ENCODE assay signal across 21 cellular contexts in the genomic region with DNA sequence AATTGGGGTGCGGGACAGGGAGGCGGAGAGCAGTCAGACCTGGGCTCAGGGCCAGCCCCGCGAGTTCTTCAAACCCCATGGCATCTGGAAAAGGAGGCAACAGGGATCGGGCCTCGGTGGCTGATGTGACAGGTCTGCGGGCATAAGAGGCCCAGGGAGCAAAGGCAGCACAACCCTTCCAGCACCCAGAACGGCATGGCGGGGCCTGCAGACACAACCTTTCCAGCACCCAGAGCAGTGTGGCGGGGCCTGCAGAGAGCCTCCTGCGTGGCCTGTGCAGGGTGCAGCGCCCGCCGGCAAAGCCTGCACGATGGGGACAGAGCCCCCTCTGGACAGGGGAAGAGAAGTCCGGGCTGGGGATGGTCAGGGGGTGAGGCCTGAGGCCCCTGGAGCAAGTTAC. TPM values are rescaled to one million over a fixed set of nuclear protein-coding genes. Genes with fewer than 3 reads are reported as not detected.
DNase-seq lines count a peak whose midpoint lies in the region; ATAC-seq and TF ChIP-seq lines count a peak whose summit lies in the region.
"Had no signal": no experiment of that assay in that cellular context is flagged by ENCODE, and none has a peak within 500 bp of the region (broad histone marks: within the 10 kb centered on the region; RNA-seq: fewer than 3 reads in every experiment).

No MANE protein-coding gene starts in this region.

- H2AK5ac ChIP-seq in neuronal stem cell (ENCODE audit: low read depth, low read length): peak overlapping the region; percentile 90

- DNase-seq in DMS 273 treated with DMSO at 0.1 percent for 48 hours (lab: John Stamatoyannopoulos, UW) (peak; percentile 41), T-helper 17 cell (no peak), neuronal stem cell (ENCODE audit: low spot score) (no peak), NCI-H1105 (lab: John Stamatoyannopoulos, UW) (no peak), COLO829 (ENCODE audit: low spot score) (no peak)
- DNase-seq: CD4-positive, alpha-beta T cell; EL; GF-D8; MG63; NCI-H1436 treated with DMSO at 0.1 percent for 48 hours; NCI-H2029 treated with DMSO at 0.1 percent for 48 hours; NCI-H446; NCI-H526; PC-9; RPMI8226; SHP77 treated with DMSO at 0.1 percent for 48 hours; SK-N-SH had no signal

- H3K27ac ChIP-seq in HEK293 (ENCODE audit: extremely low read depth, low read depth, low read length) (no peak overlapping the region), neuronal stem cell (replicated peaks; ENCODE audit: low read length) (no peak overlapping the region)
- H3K27ac ChIP-seq: BLaER1, PC-9 had no signal

- H3K4me1 ChIP-seq in HEK293 (ENCODE audit: control insufficient read depth, insufficient read depth, low read length) (no peaks in the 10 kb centered on the region), neuronal stem cell (ENCODE audit: control insufficient read depth in 2 of 2, insufficient read depth in 1 of 2, low read depth in 1 of 2, low read length in 2 of 2) (peaks cover 7 to 14% of the 10 kb centered on the region in 2 donors)

- H3K4me3 ChIP-seq in HEK293 (ENCODE audit: low read depth, low read length): no peak overlapping the region
- H3K4me3 ChIP-seq in neuronal stem cell (ENCODE audit: low read length in 2 of 2): no peak overlapping the region
- H3K4me3 ChIP-seq: BLaER1, MG63, PC-9 had no signal

- peak overlapping the region; percentile 56 for H3K14ac ChIP-seq in neuronal stem cell (ENCODE audit: low read length)

- no peaks in the 10 kb centered on the region for H3K79me1 ChIP-seq in neuronal stem cell (ENCODE audit: low read depth, low read length)

- peak overlapping the region; percentile 77 for H3K9ac ChIP-seq in neuronal stem cell (ENCODE audit: low read depth, low read length, poor library complexity)
- H3K9ac ChIP-seq: BLaER1, SK-N-SH had no signal

- no peak for TF ChIP-seq CTCF in HEK293 (tag by site-specific recombination; IDR thresholded peaks at IDR 0.05)

- ATAC-seq in T-helper 17 cell (no peak), GM19467 (IDR thresholded peaks at IDR 0.05; ENCODE audit: unreplicated experiment) (no peak)

- H3K36me3 ChIP-seq in HEK293 (ENCODE audit: control insufficient read depth in 2 of 2, insufficient read depth in 1 of 2, low read length in 2 of 2) (no peaks in the 10 kb centered on the region; a peak in 1 of 3 replicates), neuronal stem cell (replicated peaks in 1 of 2; ENCODE audit: control insufficient read depth in 2 of 2, insufficient read depth in 2 of 2, low read length in 2 of 2) (no peaks in the 10 kb centered on the region)
- H3K36me3 ChIP-seq: MG63 had no signal

- H3K4me2 ChIP-seq in neuronal stem cell (ENCODE audit: insufficient read depth, low read length, poor library complexity, severe bottlenecking): no peak overlapping the region
- H3K4me2 ChIP-seq: BLaER1, PC-9, SK-N-SH had no signal

- H4K8ac ChIP-seq in neuronal stem cell (ENCODE audit: low read depth, low read length): no peak overlapping the region

- no peak overlapping the region for H3K27ac Mint-ChIP-seq in T-helper 17 cell
- H3K27ac Mint-ChIP-seq: CD4-positive, alpha-beta T cell; T-helper 2 cell treated with Interferon-gamma antibody and Interleukin-4, amounts not matched to agents 5 μg/mL and 100 μg/mL, for 36 hours had no signal

- peak overlapping the region; percentile 87 for H2BK5ac ChIP-seq in neuronal stem cell (ENCODE audit: low read length)

- H2BK120ac ChIP-seq in neuronal stem cell (ENCODE audit: low read depth, low read length): peak overlapping the region; percentile 96

- no peaks in the 10 kb centered on the region for H3K4me1 Mint-ChIP-seq in T-helper 17 cell

- H3K4ac ChIP-seq in neuronal stem cell (ENCODE audit: low read length): no peak overlapping the region

- H2AFZ ChIP-seq in neuronal stem cell (ENCODE audit: low read length): no peak overlapping the region
- H2AFZ ChIP-seq: PC-9 had no signal

- peak overlapping the region; percentile 31 for H3K4me3 Mint-ChIP-seq in T-helper 17 cell
- H3K4me3 Mint-ChIP-seq: CD4-positive, alpha-beta T cell; T-helper 2 cell treated with Interferon-gamma antibody and Interleukin-4, amounts not matched to agents 5 μg/mL and 100 μg/mL, for 36 hours had no signal

- POLR2A ChIA-PET in HEK293 (lab: Yijun Ruan, JAX): no interaction called here

- H3K18ac ChIP-seq in neuronal stem cell (ENCODE audit: low read length): peak overlapping the region; percentile 93

- WGBS in neuronal stem cell (ENCODE audit: extremely low coverage in 2 of 2, insufficient read length in 2 of 2, insufficient replicate concordance in 1 of 2), 2 donors: no CpG with 5 or more reads among the region's 16 CpGs

- H3K27me3 ChIP-seq in neuronal stem cell (ENCODE audit: control insufficient read depth in 3 of 3, insufficient read depth in 3 of 3, low read depth in 1 of 3, low read length in 3 of 3): no peaks in the 10 kb centered on the region
- H3K27me3 ChIP-seq: BLaER1, MG63 had no signal

- CTCF ChIA-PET in HEK293 (lab: Yijun Ruan, JAX): no interaction called here

- peaks cover 2% of the 10 kb centered on the region for H3K36me3 Mint-ChIP-seq in T-helper 17 cell (ENCODE audit: low read depth)

- no peak overlapping the region for H3K23ac ChIP-seq in neuronal stem cell (ENCODE audit: low read depth, low read length, poor library complexity)

- no peaks in the 10 kb centered on the region for H3K27me3 Mint-ChIP-seq in T-helper 17 cell
- H3K27me3 Mint-ChIP-seq: CD4-positive, alpha-beta T cell had no signal

- H4K91ac ChIP-seq in neuronal stem cell (ENCODE audit: low read depth, low read length, poor library complexity): no peak overlapping the region

- H2BK12ac ChIP-seq in neuronal stem cell (ENCODE audit: low read length): peak overlapping the region; percentile 22

- H3K9me3 ChIP-seq in HEK293 (ENCODE audit: control insufficient read depth, insufficient read depth, low read depth, low read length): no peaks in the 10 kb centered on the region
- no peaks in the 10 kb centered on the region for H3K9me3 ChIP-seq in T-helper 17 cell (ENCODE audit: control insufficient read depth, low read length, poor library complexity, severe bottlenecking)
- peaks cover 0 to 1% of the 10 kb centered on the region in 2 donors for H3K9me3 ChIP-seq in neuronal stem cell (replicated peaks in 1 of 2; ENCODE audit: control insufficient read depth in 2 of 2, insufficient read depth in 1 of 2, low read depth in 1 of 2, low read length in 2 of 2)
- H3K9me3 ChIP-seq: BLaER1, MG63, SK-N-SH had no signal

- peak overlapping the region; percentile 96 for H2BK15ac ChIP-seq in neuronal stem cell (ENCODE audit: low read length)

TF ChIP-seq in HEK293, 187 proteins besides CTCF, POLR2A, EP300 and RAD21:
- TF ChIP-seq, protein P1, sequence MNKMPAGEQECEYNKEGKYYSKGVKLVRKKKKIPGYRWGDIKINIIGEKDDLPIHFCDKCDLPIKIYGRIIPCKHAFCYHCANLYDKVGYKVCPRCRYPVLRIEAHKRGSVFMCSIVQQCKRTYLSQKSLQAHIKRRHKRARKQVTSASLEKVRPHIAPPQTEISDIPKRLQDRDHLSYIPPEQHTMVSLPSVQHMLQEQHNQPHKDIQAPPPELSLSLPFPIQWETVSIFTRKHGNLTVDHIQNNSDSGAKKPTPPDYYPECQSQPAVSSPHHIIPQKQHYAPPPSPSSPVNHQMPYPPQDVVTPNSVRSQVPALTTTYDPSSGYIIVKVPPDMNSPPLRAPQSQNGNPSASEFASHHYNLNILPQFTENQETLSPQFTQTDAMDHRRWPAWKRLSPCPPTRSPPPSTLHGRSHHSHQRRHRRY (tag by site-specific recombination; IDR thresholded peaks at IDR 0.05): no peak
- TF ChIP-seq ZNF600 (tag by site-specific recombination; IDR thresholded peaks at IDR 0.05): peak; percentile 61

RNA-seq across cellular contexts. Expression of gene TRAF3, which starts 26.2 kb away (rescaled TPM):
- total RNA-seq in T-helper 17 cell: 10 to 100 TPM; 47.8 to 54.4 TPM
- polyA plus RNA-seq in neuronal stem cell (2013, experiment 1 of 2): 16.4 TPM
- 16.2 TPM for polyA plus RNA-seq in neuronal stem cell (2013, experiment 2 of 2)
